In the genomic region with DNA sequence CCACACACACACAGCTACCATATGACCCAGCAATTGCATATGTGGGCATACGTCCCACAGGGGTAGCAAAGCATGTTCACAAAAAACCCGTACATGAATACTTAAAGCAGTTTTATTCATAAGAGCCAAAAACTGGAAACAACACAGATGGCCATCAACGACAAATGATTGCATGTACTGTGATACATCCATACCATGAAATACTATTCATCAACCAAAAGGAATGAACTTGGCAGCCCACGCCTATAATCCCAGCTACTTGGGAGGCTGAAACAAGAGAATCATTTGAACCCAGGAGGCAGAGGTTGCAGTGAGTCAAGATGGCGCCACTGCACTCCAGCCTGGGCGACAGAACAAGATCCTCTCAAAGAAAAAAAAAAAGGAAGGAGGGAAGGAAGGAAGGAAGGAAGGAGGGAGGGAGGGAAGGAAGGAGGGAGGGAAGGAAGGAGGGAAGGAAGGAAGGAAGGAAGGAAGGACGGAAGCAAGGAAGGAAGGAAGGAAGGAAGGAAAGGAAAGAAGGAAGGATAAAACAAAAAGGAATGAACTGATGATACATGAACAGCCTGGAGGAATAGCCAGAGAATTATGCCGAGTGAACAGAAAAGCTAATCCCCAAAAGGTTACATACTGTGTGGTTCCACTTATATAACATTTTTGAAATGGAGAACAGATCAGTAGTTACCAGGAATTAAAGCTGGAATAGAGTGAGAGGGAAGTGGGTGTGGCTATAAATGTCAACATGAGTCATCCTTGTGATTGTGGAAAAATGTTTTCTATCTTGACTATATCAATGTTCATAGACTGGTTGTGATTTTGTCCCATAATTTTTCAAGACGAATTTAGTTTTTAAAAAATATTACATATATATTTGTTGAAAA, we compare ENCODE assay signal across 17 cellular contexts. TPM values are rescaled to one million over a fixed set of nuclear protein-coding genes. Genes with fewer than 3 reads are reported as not detected.
DNase-seq lines count a peak whose midpoint lies in the region; FAIRE-seq and TF ChIP-seq lines count a peak whose summit lies in the region.
"Had no signal": no experiment of that assay in that cellular context is flagged by ENCODE, and none has a peak within 500 bp of the region (broad histone marks: within the 10 kb centered on the region; RNA-seq: fewer than 3 reads in every experiment).

No MANE protein-coding gene starts in this region.

- H3K36me3 ChIP-seq in mammary epithelial cell (ENCODE audit: insufficient read depth, low read length) = no peaks in the 10 kb centered on the region
- no peaks in the 10 kb centered on the region for H3K36me3 ChIP-seq in keratinocyte (ENCODE audit: control insufficient read depth in 2 of 2, extremely low read depth in 1 of 2, insufficient read depth in 2 of 2, low read length in 2 of 2)
- no peaks in the 10 kb centered on the region for H3K36me3 ChIP-seq in uterus
- H3K36me3 ChIP-seq in neural progenitor cell = peaks cover 5% of the 10 kb centered on the region
- H3K36me3 ChIP-seq in CD8-positive, alpha-beta memory T cell (ENCODE audit: insufficient read depth, low read length) = no peaks in the 10 kb centered on the region
- H3K36me3 ChIP-seq: HAP-1, suprapubic skin had no signal

- TF ChIP-seq CTCF in mammary epithelial cell (conservative IDR thresholded peaks at IDR 0.05 in 1 of 2, IDR thresholded peaks at IDR 0.05 in 1 of 2; ENCODE audit: extremely low read depth in 1 of 2, insufficient read depth in 1 of 2, low read depth in 1 of 2, low read length in 2 of 2) = no peak
- TF ChIP-seq CTCF in keratinocyte (optimal IDR thresholded peaks at IDR 0.05 in 1 of 3, IDR thresholded peaks at IDR 0.05 in 1 of 3, conservative IDR thresholded peaks at IDR 0.05 in 1 of 3; ENCODE audit: extremely low read depth in 1 of 3, insufficient read depth in 2 of 3, low read length in 3 of 3) = no peak
- TF ChIP-seq CTCF in uterus (IDR thresholded peaks at IDR 0.05) = no peak
- no peak for TF ChIP-seq CTCF in GM13977 (IDR thresholded peaks at IDR 0.05; ENCODE audit: extremely low read depth, insufficient read depth, missing control alignments)
- no peak for TF ChIP-seq CTCF in neural progenitor cell (IDR thresholded peaks at IDR 0.05)

- intact Hi-C loops in mammary epithelial cell (cut with micrococcal nuclease) (no loop called here), uterus (cut with DNase I; ENCODE audit: low total_unique reads) (no loop called here)

- H3K4me3 ChIP-seq in mammary epithelial cell (replicated peaks in 1 of 3; ENCODE audit: insufficient read depth in 1 of 3, low read depth in 2 of 3, low read length in 3 of 3) (no peak overlapping the region), keratinocyte (ENCODE audit: control insufficient read depth in 2 of 3, extremely low read depth in 1 of 3, insufficient read depth in 2 of 3, low read depth in 1 of 3, low read length in 3 of 3) (no peak overlapping the region), uterus (no peak overlapping the region), neural progenitor cell (no peak overlapping the region)
- H3K4me3 ChIP-seq in CD8-positive, alpha-beta memory T cell (ENCODE audit: low read length) = no peak overlapping the region
- H3K4me3 ChIP-seq: HAP-1, hepatocyte, suprapubic skin had no signal

- peaks cover 5% of the 10 kb centered on the region for H3K9me3 Mint-ChIP-seq in neural progenitor cell
- H3K9me3 Mint-ChIP-seq in CD8-positive, alpha-beta memory T cell = no peaks in the 10 kb centered on the region
- H3K9me3 Mint-ChIP-seq: activated CD4-positive, alpha-beta memory T cell treated with anti-CD3 and anti-CD28 coated beads for 36 hours had no signal

- H3F3A ChIP-seq in neural progenitor cell (ENCODE audit: low read depth) = no peaks in the 10 kb centered on the region

- POLR2A ChIA-PET in CD8-positive, alpha-beta memory T cell (lab: Charles Lee) = no interaction called here

- no peak overlapping the region for H3K4me3 Mint-ChIP-seq in neural progenitor cell
- no peak overlapping the region for H3K4me3 Mint-ChIP-seq in CD8-positive, alpha-beta memory T cell
- H3K4me3 Mint-ChIP-seq: activated CD4-positive, alpha-beta memory T cell treated with anti-CD3 and anti-CD28 coated beads for 36 hours had no signal

- in situ Hi-C loops in mammary epithelial cell (cut with MboI; ENCODE audit: low sequenced_read_pairs in 2 of 2) = no loop called here
- in situ Hi-C loops in GM13977 (cut with MboI; ENCODE audit: low pct_unique_long_range_greater_than_20kb, low sequenced_read_pairs, unreplicated experiment) = no loop called here

- H3K36me3 Mint-ChIP-seq in neural progenitor cell = no peaks in the 10 kb centered on the region
- peaks cover 0 to 7% (median 0%) of the 10 kb centered on the region in 3 donors for H3K36me3 Mint-ChIP-seq in CD8-positive, alpha-beta memory T cell
- H3K36me3 Mint-ChIP-seq: activated CD4-positive, alpha-beta memory T cell treated with anti-CD3 and anti-CD28 coated beads for 36 hours had no signal

- CTCF ChIA-PET in mammary epithelial cell (lab: Charles Lee; ENCODE audit: low non-redundant PET) = interaction anchor here (0.6 kb wide), 1 partner anchor 21 kb away, joined by 3 read pairs; no protein-coding TSS in a partner anchor
- CTCF ChIA-PET in CD8-positive, alpha-beta memory T cell (lab: Charles Lee) = no interaction called here

- 60% methylated on average over 5 of the region's 9 CpGs for WGBS in mammary epithelial cell (ENCODE audit: low coverage, missing lambda C conversion rate)

- peak overlapping the region; percentile 30 for H2AFZ ChIP-seq in mammary epithelial cell (ENCODE audit: low read depth, low read length)
- no peak overlapping the region for H2AFZ ChIP-seq in keratinocyte (ENCODE audit: control insufficient read depth, low read length)
- no peak overlapping the region for H2AFZ ChIP-seq in neural progenitor cell (replicated peaks)
- H2AFZ ChIP-seq: hepatocyte had no signal

- H3K9me1 ChIP-seq in keratinocyte (ENCODE audit: control insufficient read depth, extremely low read depth, insufficient read depth, low read length) = no peaks in the 10 kb centered on the region

- dilution Hi-C loops in mammary epithelial cell (cut with HindIII; ENCODE audit: low sequenced_read_pairs) (no loop called here), keratinocyte (cut with MboI; ENCODE audit: extremely low pct_ligation_motif_present, low sequenced_read_pairs) (no loop called here)

- H3K4me1 ChIP-seq in mammary epithelial cell (ENCODE audit: insufficient read depth, low read length) (peaks cover 3% of the 10 kb centered on the region), keratinocyte (ENCODE audit: control insufficient read depth, extremely low read depth, insufficient read depth, low read length) (peaks cover 4% of the 10 kb centered on the region), uterus (no peaks in the 10 kb centered on the region), neural progenitor cell (no peaks in the 10 kb centered on the region)
- no peaks in the 10 kb centered on the region for H3K4me1 ChIP-seq in CD8-positive, alpha-beta memory T cell (ENCODE audit: insufficient read depth, low read length)
- H3K4me1 ChIP-seq: HAP-1 had no signal

- no peak for TF ChIP-seq POLR2A in uterus (IDR thresholded peaks at IDR 0.05)

- H3K9me3 ChIP-seq in mammary epithelial cell (replicated peaks; ENCODE audit: insufficient read depth, low read length) = no peaks in the 10 kb centered on the region
- H3K9me3 ChIP-seq in keratinocyte (ENCODE audit: control insufficient read depth, low read depth, low read length) = no peaks in the 10 kb centered on the region
- H3K9me3 ChIP-seq in uterus = no peaks in the 10 kb centered on the region
- H3K9me3 ChIP-seq in neural progenitor cell (ENCODE audit: low read depth) = no peaks in the 10 kb centered on the region
- no peaks in the 10 kb centered on the region for H3K9me3 ChIP-seq in CD8-positive, alpha-beta memory T cell (ENCODE audit: low read length)
- H3K9me3 ChIP-seq: HAP-1, suprapubic skin had no signal

- H3K4me2 ChIP-seq in mammary epithelial cell (ENCODE audit: insufficient read depth, low read depth, low read length) (peak overlapping the region; percentile 26), keratinocyte (ENCODE audit: control insufficient read depth, extremely low read depth, insufficient read depth, low read depth, low read length) (no peak overlapping the region), neural progenitor cell (no peak overlapping the region)
- H3K4me2 ChIP-seq: hepatocyte had no signal

- peak; percentile 43 for DNase-seq in AG08395 (ENCODE audit: low spot score)
- peak; percentile 9 for DNase-seq in LHCN-M2 (ENCODE audit: low read depth)
- peak; percentile 30 for DNase-seq in mammary epithelial cell
- no peak for DNase-seq in keratinocyte (ENCODE audit: low read depth, low spot score)
- no peak for DNase-seq in uterus
- no peak for DNase-seq in GM13977 (ENCODE audit: low spot score)
- no peak for DNase-seq in neural progenitor cell (ENCODE audit: low spot score)
- DNase-seq in CD8-positive, alpha-beta memory T cell = no peak
- DNase-seq: activated CD4-positive, alpha-beta memory T cell treated with anti-CD3 and anti-CD28 coated beads for 36 hours; DMS 273 treated with DMSO at 0.1 percent for 48 hours; KG1; NCI-H146; NCI-H446; stimulated activated CD4-positive, alpha-beta T cell treated with anti-CD3 and anti-CD28 coated beads, Interleukin-1b, Interleukin-23, amount 100 ng/mL, for 48 hours had no signal

- no peaks in the 10 kb centered on the region for H3K4me1 Mint-ChIP-seq in neural progenitor cell
- no peaks in the 10 kb centered on the region for H3K4me1 Mint-ChIP-seq in CD8-positive, alpha-beta memory T cell

- H4K20me1 ChIP-seq in mammary epithelial cell (ENCODE audit: insufficient read depth, low read length) (no peaks in the 10 kb centered on the region), keratinocyte (ENCODE audit: control insufficient read depth, extremely low read depth, insufficient read depth, low read length) (no peaks in the 10 kb centered on the region), neural progenitor cell (ENCODE audit: low read depth) (no peaks in the 10 kb centered on the region)

- no TSS peak for BruUV-seq in mammary epithelial cell (replicated peaks; lab: Mats Ljungman, UMichigan)

- H3K27me3 ChIP-seq in mammary epithelial cell (ENCODE audit: insufficient read depth, low read length) (no peaks in the 10 kb centered on the region), keratinocyte (ENCODE audit: control insufficient read depth, extremely low read depth, insufficient read depth, low read length) (peaks cover 3% of the 10 kb centered on the region), uterus (no peaks in the 10 kb centered on the region), neural progenitor cell (no peaks in the 10 kb centered on the region)
- no peaks in the 10 kb centered on the region for H3K27me3 ChIP-seq in CD8-positive, alpha-beta memory T cell (ENCODE audit: insufficient read depth, low read length, poor library complexity, severe bottlenecking)
- H3K27me3 ChIP-seq: hepatocyte, suprapubic skin had no signal

- H3K27ac ChIP-seq in mammary epithelial cell (ENCODE audit: insufficient read depth, low read depth, low read length) (no peak overlapping the region), keratinocyte (ENCODE audit: control insufficient read depth, insufficient read depth, low read length) (no peak overlapping the region), uterus (no peak overlapping the region), neural progenitor cell (no peak overlapping the region)
- H3K27ac ChIP-seq in CD8-positive, alpha-beta memory T cell (ENCODE audit: low read depth, low read length) = no peak overlapping the region
- H3K27ac ChIP-seq: hepatocyte, suprapubic skin had no signal

- no peaks in the 10 kb centered on the region for H3K79me2 ChIP-seq in mammary epithelial cell (ENCODE audit: insufficient read depth, low read length)
- H3K79me2 ChIP-seq in keratinocyte (ENCODE audit: control insufficient read depth, insufficient read depth, low read length) = no peaks in the 10 kb centered on the region
- no peaks in the 10 kb centered on the region for H3K79me2 ChIP-seq in neural progenitor cell (ENCODE audit: low read depth)
- H3K79me2 ChIP-seq: hepatocyte had no signal

- H3K27me3 Mint-ChIP-seq in neural progenitor cell (ENCODE audit: insufficient read depth, low read depth) = no peaks in the 10 kb centered on the region
- H3K27me3 Mint-ChIP-seq in CD8-positive, alpha-beta memory T cell = peaks cover 4 to 9% of the 10 kb centered on the region in 2 donors

- no peak overlapping the region for H3K27ac Mint-ChIP-seq in neural progenitor cell
- H3K27ac Mint-ChIP-seq in CD8-positive, alpha-beta memory T cell = peak overlapping the region in 1 of 8 donors; percentile 61
- H3K27ac Mint-ChIP-seq: activated CD4-positive, alpha-beta memory T cell treated with anti-CD3 and anti-CD28 coated beads for 36 hours had no signal

- peak; percentile 36 for FAIRE-seq in keratinocyte (lab: Jason Lieb, UNC)

- no peak overlapping the region for H3K9ac ChIP-seq in mammary epithelial cell (ENCODE audit: insufficient read depth, low read length)
- no peak overlapping the region for H3K9ac ChIP-seq in keratinocyte (ENCODE audit: control insufficient read depth, extremely low read depth, insufficient read depth, low read length)
- H3K9ac ChIP-seq in neural progenitor cell = no peak overlapping the region

RNA-seq across cellular contexts. Expression of gene YPEL5, which starts 19.6 kb away (rescaled TPM):
- 39.6 and 41.9 TPM in 2 replicates for total RNA-seq in LHCN-M2 (2014; rRNA removed)
- polyA plus RNA-seq in LHCN-M2 (2012) = 45.4 TPM
- 100 to 1,000 TPM in 1 of 2 donors, 10 to 100 TPM in 1; 62.9 to 109 TPM for total RNA-seq in mammary epithelial cell
- polyA plus RNA-seq in mammary epithelial cell = 30.4 TPM
- polyA minus RNA-seq in mammary epithelial cell = 35.3 TPM
- 70.7 to 149 TPM (median 126 TPM) in 3 replicates for polyA plus RNA-seq in keratinocyte
- 64.9 TPM for polyA plus RNA-seq in keratinocyte (2011; ENCODE audit: low read depth)
- polyA plus RNA-seq in keratinocyte (2011; cell fraction: cytosol; rRNA removed) = 101 and 134 TPM in 2 replicates
- 118 and 123 TPM in 2 replicates for polyA plus RNA-seq in keratinocyte (2011; cell fraction: nucleus; rRNA removed)
- 61.5 and 163 TPM in 2 replicates for polyA plus RNA-seq in keratinocyte (2012; ENCODE audit: low replicate concordance)
- 33.9 to 127 TPM (median 83.5 TPM) in 3 replicates for polyA minus RNA-seq in keratinocyte
- 47.6 TPM for polyA minus RNA-seq in keratinocyte (2011; cell fraction: cytosol; rRNA and poly(A)+ RNA removed)
- 74.0 and 123 TPM in 2 replicates for polyA minus RNA-seq in keratinocyte (2011; cell fraction: nucleus; rRNA and poly(A)+ RNA removed)
- 100 to 1,000 TPM in 2 of 4 donors, 10 to 100 TPM in 2; 79.1 to 131 (median 104) TPM for total RNA-seq in uterus
- 36.1 and 66.4 TPM in 2 replicates for total RNA-seq in neural progenitor cell (ENCODE audit: low replicate concordance)
- 10 to 100 TPM; 35.7 to 38.3 TPM for total RNA-seq in CD8-positive, alpha-beta memory T cell
- polyA plus RNA-seq in CD8-positive, alpha-beta memory T cell = 119 TPM

Comparison
In these comparisons a context has a peak if more than half of its experiments do, and no peak if none do; other contexts are left out.
1. DNase-seq: peak in AG08395 (single experiment), LHCN-M2 (single experiment) and mammary epithelial cell (single experiment); none in keratinocyte (single experiment), uterus (0 of 2), GM13977 (single experiment), neural progenitor cell (single experiment) and CD8-positive, alpha-beta memory T cell (0 of 5).